Comparison of ENCODE assay signal across 14 cellular contexts in the genomic region with DNA sequence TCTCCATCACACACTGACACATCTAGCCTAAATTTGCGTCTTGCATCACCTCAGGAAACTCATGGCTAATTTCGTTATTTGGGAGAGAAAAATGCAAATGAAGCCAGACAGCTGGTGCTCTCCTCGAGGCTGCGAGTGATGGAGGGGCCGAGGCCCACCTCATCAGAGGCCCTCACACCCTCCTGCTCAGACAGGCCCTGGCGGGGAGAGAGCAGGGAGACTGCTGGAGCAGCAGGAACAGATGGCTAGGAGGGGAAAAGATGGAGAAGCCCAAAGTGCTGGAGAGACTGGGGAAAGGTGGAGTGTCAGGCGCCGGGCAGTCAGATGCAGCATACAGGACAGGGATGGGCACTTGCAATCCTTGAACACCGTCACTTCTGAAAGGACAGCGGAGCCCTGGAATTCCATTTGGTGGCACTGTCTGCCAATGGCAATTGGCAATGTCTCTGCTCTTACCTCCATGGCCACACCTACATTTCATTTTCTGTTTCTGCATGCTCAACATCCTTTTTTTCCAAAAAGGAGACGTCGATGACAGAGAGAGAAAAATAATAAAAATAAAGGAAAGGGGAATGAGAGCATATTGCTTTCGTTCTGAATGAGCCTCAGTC.
DNase-seq lines count a peak whose midpoint lies in the region; ATAC-seq and TF ChIP-seq lines count a peak whose summit lies in the region.
"Had no signal": no experiment of that assay in that cellular context is flagged by ENCODE, and none has a peak within 500 bp of the region (broad histone marks: within the 10 kb centered on the region; RNA-seq: fewer than 3 reads in every experiment).

No MANE protein-coding gene starts in this region.

- DNase-seq in T47D (ENCODE audit: low read depth in 1 of 2, low spot score in 1 of 2) (peak; percentile 54 to 76), breast epithelium (ENCODE audit: low spot score in 2 of 2) (no peak), NCI-H2171 treated with DMSO at 0.1 percent for 48 hours (lab: John Stamatoyannopoulos, UW) (peak; percentile 91), WERI-Rb-1 (no peak), HT-29 (ENCODE audit: low spot score) (no peak)
- no peak for DNase-seq in activated naive CD8-positive, alpha-beta T cell treated with anti-CD3 and anti-CD28 coated beads for 36 hours
- DNase-seq: H9, NCI-H1105 treated with DMSO at 0.1 percent for 48 hours, NCI-H1930, NCI-H2227 treated with DMSO at 0.1 percent for 48 hours had no signal

- intact Hi-C loops in breast epithelium (cut with DNase I; ENCODE audit: low total_unique reads): no loop called here

- no peaks in the 10 kb centered on the region for H3K4me1 ChIP-seq in breast epithelium

- H3K36me3 Mint-ChIP-seq in activated naive CD8-positive, alpha-beta T cell treated with anti-CD3 and anti-CD28 coated beads for 36 hours: no peaks in the 10 kb centered on the region
- H3K36me3 Mint-ChIP-seq: CD14-positive monocyte had no signal

- no peak overlapping the region for H3K4me3 ChIP-seq in breast epithelium
- H3K4me3 ChIP-seq in WERI-Rb-1 (ENCODE audit: low read depth, low read length): no peak overlapping the region
- H3K4me3 ChIP-seq: SK-N-MC had no signal

- no peak overlapping the region for H3K27ac Mint-ChIP-seq in activated naive CD8-positive, alpha-beta T cell treated with anti-CD3 and anti-CD28 coated beads for 36 hours
- H3K27ac Mint-ChIP-seq: H9 had no signal

- H3K36me3 ChIP-seq in breast epithelium: no peaks in the 10 kb centered on the region
- H3K36me3 ChIP-seq in WERI-Rb-1: no peaks in the 10 kb centered on the region

- H3K27ac ChIP-seq in breast epithelium (no peak overlapping the region), WERI-Rb-1 (no peak overlapping the region)
- H3K27ac ChIP-seq: SK-N-MC had no signal

- no peaks in the 10 kb centered on the region for H3K4me1 Mint-ChIP-seq in activated naive CD8-positive, alpha-beta T cell treated with anti-CD3 and anti-CD28 coated beads for 36 hours
- H3K4me1 Mint-ChIP-seq: CD14-positive monocyte had no signal

- H3K9me3 ChIP-seq in breast epithelium (no peaks in the 10 kb centered on the region), WERI-Rb-1 (ENCODE audit: severe bottlenecking) (no peaks in the 10 kb centered on the region)

- ATAC-seq in GM18505 (IDR thresholded peaks at IDR 0.05; ENCODE audit: unreplicated experiment) (no peak), GM18907 (IDR thresholded peaks at IDR 0.05; ENCODE audit: unreplicated experiment) (no peak)

- TF ChIP-seq CTCF in breast epithelium (IDR thresholded peaks at IDR 0.05): no peak
- 0 out of 2 replicates have a peak, but pooled peaks have one; percentile 20 for TF ChIP-seq CTCF in WERI-Rb-1 (IDR thresholded peaks at IDR 0.05; ENCODE audit: low read depth, low read length)

- H3K27me3 ChIP-seq in breast epithelium (no peaks in the 10 kb centered on the region), WERI-Rb-1 (ENCODE audit: insufficient read depth, low read depth, severe bottlenecking) (no peaks in the 10 kb centered on the region)

- peaks cover 6% of the 10 kb centered on the region for H3K27me3 Mint-ChIP-seq in activated naive CD8-positive, alpha-beta T cell treated with anti-CD3 and anti-CD28 coated beads for 36 hours

- H3K4me3 Mint-ChIP-seq in activated naive CD8-positive, alpha-beta T cell treated with anti-CD3 and anti-CD28 coated beads for 36 hours: no peak overlapping the region
- H3K4me3 Mint-ChIP-seq: CD14-positive monocyte, H9 had no signal

- in situ Hi-C loops in T47D (cut with HindIII; ENCODE audit: low pct_unique_long_range_greater_than_20kb, low sequenced_read_pairs): no loop called here

- no peak for TF ChIP-seq POLR2A in breast epithelium (IDR thresholded peaks at IDR 0.05)
- no peak for TF ChIP-seq POLR2A in GM18505 (IDR thresholded peaks at IDR 0.05; ENCODE audit: borderline replicate concordance, extremely low read depth, insufficient read depth, insufficient read length)

- peaks cover 3% of the 10 kb centered on the region for H3K9me3 Mint-ChIP-seq in activated naive CD8-positive, alpha-beta T cell treated with anti-CD3 and anti-CD28 coated beads for 36 hours
- H3K9me3 Mint-ChIP-seq: H9 had no signal

Comparison
In these comparisons a context has a peak if more than half of its experiments do, and no peak if none do; other contexts are left out.
1. DNase-seq: peak in T47D (2 of 2) and NCI-H2171 treated with DMSO at 0.1 percent for 48 hours (single experiment); none in breast epithelium (0 of 2), WERI-Rb-1 (single experiment), HT-29 (single experiment) and activated naive CD8-positive, alpha-beta T cell treated with anti-CD3 and anti-CD28 coated beads for 36 hours (single experiment).